ENCODE assay signal across 28 cellular contexts in genomic region chr14:95958105-95958504, GRCh38.
"Had no signal": no experiment of that assay in that cellular context is flagged by ENCODE, and none has a peak within 500 bp of the region (broad histone marks: within the 10 kb centered on the region; RNA-seq: fewer than 3 reads in every experiment).

No MANE protein-coding gene starts in this region.

- H3K4me1 ChIP-seq: gastrocnemius medialis, psoas muscle, sigmoid colon, testis, tibial artery, upper lobe of right lung, uterus had no signal

- H3K36me3 Mint-ChIP-seq: memory B cell; mesothelial cell of epicardium; naive B cell; natural killer cell treated with Interleukin-12 subunit alpha and Interleukin-12 subunit beta and Interleukin-15 and Interleukin-18, amount 100 ng/mL, for 72 hours; stimulated activated memory B cell treated with anti-CD40 and anti-IgM and Interleukin-4, amounts not matched to agents 10 μg/mL and 1 μg/mL and 100 μg/mL, for 72 hours had no signal

- DNase-seq: dorsolateral prefrontal cortex; effector CD4-positive, alpha-beta T cell; foreskin fibroblast; gastrocnemius medialis; head of caudate nucleus; kidney; mucosa of descending colon; naive B cell; nucleus accumbens; ovary; posterior cingulate gyrus; psoas muscle; right cardiac atrium; sigmoid colon; stimulated activated CD4-positive, alpha-beta T cell treated with anti-CD3 and anti-CD28 coated beads, Interleukin-4, amount 100 ng/mL, for 4 hours; stimulated activated naive CD8-positive, alpha-beta T cell treated with anti-CD3 and anti-CD28 coated beads, Interleukin-15, Interleukin-2, amounts not matched to agents 100 U/mL and 50 U/mL, for 24 hours; substantia nigra; testis; tibial artery; upper lobe of right lung; uterus had no signal

- H3K9me3 Mint-ChIP-seq: mesothelial cell of epicardium; natural killer cell treated with Interleukin-12 subunit alpha and Interleukin-12 subunit beta and Interleukin-15 and Interleukin-18, amount 100 ng/mL, for 72 hours had no signal

- H3K4me1 Mint-ChIP-seq: memory B cell; mesothelial cell of epicardium; stimulated activated memory B cell treated with anti-CD40 and anti-IgM and Interleukin-4, amounts not matched to agents 10 μg/mL and 1 μg/mL and 100 μg/mL, for 72 hours had no signal

- H3K4me3 ChIP-seq: dorsolateral prefrontal cortex, gastrocnemius medialis, lung, mucosa of descending colon, ovary, psoas muscle, sigmoid colon, testis, tibial artery, upper lobe of right lung, uterus had no signal

- FAIRE-seq: colon, kidney had no signal

- H3K27ac ChIP-seq: dorsolateral prefrontal cortex, epithelial cell of prostate, gastrocnemius medialis, ovary, psoas muscle, sigmoid colon, testis, tibial artery, upper lobe of right lung, uterus had no signal

- H3K4me3 Mint-ChIP-seq: memory B cell; mesothelial cell of epicardium; naive B cell; natural killer cell treated with Interleukin-12 subunit alpha and Interleukin-12 subunit beta and Interleukin-15 and Interleukin-18, amount 100 ng/mL, for 72 hours; stimulated activated memory B cell treated with anti-CD40 and anti-IgM and Interleukin-4, amounts not matched to agents 10 μg/mL and 1 μg/mL and 100 μg/mL, for 72 hours had no signal

- H3K27me3 Mint-ChIP-seq: memory B cell had no signal

- H3K9me3 ChIP-seq: gastrocnemius medialis, mucosa of descending colon, ovary, psoas muscle, sigmoid colon, testis, tibial artery, upper lobe of right lung, uterus had no signal

- H3K36me3 ChIP-seq: gastrocnemius medialis, ovary, sigmoid colon, tibial artery, upper lobe of right lung, uterus had no signal

- H3K27me3 ChIP-seq: gastrocnemius medialis, ovary, sigmoid colon, testis, upper lobe of right lung, uterus had no signal

- H3K27ac Mint-ChIP-seq: memory B cell; mesothelial cell of epicardium; natural killer cell treated with Interleukin-12 subunit alpha and Interleukin-12 subunit beta and Interleukin-15 and Interleukin-18, amount 100 ng/mL, for 72 hours; stimulated activated memory B cell treated with anti-CD40 and anti-IgM and Interleukin-4, amounts not matched to agents 10 μg/mL and 1 μg/mL and 100 μg/mL, for 72 hours had no signal
